Comparison of ENCODE assay signal across 1 cellular context in the genomic region with DNA sequence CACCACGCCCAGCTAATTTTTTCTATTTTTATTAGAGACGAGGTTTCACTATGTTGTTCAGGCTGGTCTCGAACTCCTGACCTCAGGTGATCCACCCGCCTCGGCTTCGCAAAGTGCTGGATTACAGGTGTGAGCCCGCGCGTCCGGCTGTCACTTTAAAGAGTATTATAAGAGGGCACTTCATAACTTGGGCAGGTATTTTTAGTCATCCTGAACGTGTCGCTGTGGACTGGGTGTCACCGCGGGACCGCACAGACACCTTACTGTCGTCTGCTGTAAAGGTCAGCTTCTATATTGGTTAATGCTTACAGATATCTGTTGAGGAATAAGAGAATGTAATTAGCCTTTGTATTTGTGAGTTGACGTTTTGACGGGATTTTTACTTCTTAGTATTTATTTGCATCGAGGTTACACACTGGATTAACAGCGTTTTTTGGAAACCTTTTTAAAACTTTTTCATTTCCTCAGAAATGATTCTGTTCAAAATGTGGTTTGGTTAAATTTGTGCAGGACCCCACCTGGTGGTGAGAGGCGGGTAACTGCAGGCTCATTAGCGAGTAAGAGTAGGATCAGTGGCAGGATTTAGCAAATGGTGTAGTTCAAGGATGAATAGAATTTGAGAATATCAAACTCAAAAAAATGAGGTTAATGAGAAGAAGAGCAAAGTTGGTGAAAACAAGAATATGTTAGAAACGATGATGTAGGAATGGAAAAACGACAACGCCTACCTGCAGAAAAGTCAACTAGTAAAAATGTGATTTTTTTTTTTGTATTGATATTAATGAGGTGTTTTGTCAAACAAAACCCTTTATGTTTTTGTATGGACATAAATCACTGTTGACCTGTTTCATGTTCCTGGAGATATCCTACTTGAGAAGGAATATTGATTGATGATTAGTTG.
TF ChIP-seq lines count a peak whose summit lies in the region.

No MANE protein-coding gene starts in this region.

TF ChIP-seq in SK-N-SH treated with all-trans-retinoic acid at 6 μM for 48 hours, 23 proteins besides CTCF, POLR2A, EP300 and RAD21 (continued from another document):
- no peak for TF ChIP-seq ESRRG (CRISPR knock-in tag; IDR thresholded peaks at IDR 0.05)
- TF ChIP-seq PATZ1 (CRISPR knock-in tag; IDR thresholded peaks at IDR 0.05; ENCODE audit: borderline replicate concordance) = no peak
- no peak for TF ChIP-seq TCF4 (CRISPR knock-in tag; IDR thresholded peaks at IDR 0.05; ENCODE audit: borderline replicate concordance)
- no peak for TF ChIP-seq RARB (CRISPR knock-in tag; IDR thresholded peaks at IDR 0.05)
- TF ChIP-seq PPARA (CRISPR knock-in tag; IDR thresholded peaks at IDR 0.05; ENCODE audit: borderline replicate concordance) = no peak
- no peak for TF ChIP-seq ZFP30 (CRISPR knock-in tag; IDR thresholded peaks at IDR 0.05)
- TF ChIP-seq CSDC2 (CRISPR knock-in tag; IDR thresholded peaks at IDR 0.05) = no peak
- TF ChIP-seq, protein P1, sequence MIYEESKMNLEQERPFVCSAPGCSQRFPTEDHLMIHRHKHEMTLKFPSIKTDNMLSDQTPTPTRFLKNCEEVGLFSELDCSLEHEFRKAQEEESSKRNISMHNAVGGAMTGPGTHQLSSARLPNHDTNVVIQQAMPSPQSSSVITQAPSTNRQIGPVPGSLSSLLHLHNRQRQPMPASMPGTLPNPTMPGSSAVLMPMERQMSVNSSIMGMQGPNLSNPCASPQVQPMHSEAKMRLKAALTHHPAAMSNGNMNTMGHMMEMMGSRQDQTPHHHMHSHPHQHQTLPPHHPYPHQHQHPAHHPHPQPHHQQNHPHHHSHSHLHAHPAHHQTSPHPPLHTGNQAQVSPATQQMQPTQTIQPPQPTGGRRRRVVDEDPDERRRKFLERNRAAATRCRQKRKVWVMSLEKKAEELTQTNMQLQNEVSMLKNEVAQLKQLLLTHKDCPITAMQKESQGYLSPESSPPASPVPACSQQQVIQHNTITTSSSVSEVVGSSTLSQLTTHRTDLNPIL (CRISPR knock-in tag; IDR thresholded peaks at IDR 0.05; ENCODE audit: low read depth) = no peak
TF ChIP-seq in SK-N-SH treated with all-trans-retinoic acid at 6 μM for 48 hours: peak in this region for 0.
